Comparison of ENCODE assay signal across 19 cellular contexts in the genomic region with DNA sequence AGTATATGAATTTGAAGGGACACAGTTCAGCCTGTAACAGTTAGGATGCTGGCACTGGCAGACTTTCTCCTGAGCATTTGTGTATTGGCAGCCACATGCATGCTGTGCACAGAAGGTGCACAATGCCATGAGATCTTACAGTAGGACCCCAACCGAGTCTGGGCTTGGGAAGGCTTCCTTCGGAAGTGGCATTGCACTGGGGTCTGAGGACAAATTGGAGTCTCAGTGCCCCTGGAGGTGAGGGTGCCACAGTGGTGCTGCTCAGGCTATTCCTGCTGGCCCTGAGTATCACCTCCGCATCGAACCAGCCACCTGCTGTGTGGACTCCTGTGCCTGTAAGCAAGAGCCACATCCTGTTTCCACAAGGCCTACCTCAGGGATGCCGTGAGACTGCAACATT.
DNase-seq lines count a peak whose midpoint lies in the region; ATAC-seq and TF ChIP-seq lines count a peak whose summit lies in the region.
"Had no signal": no experiment of that assay in that cellular context is flagged by ENCODE, and none has a peak within 500 bp of the region (broad histone marks: within the 10 kb centered on the region; RNA-seq: fewer than 3 reads in every experiment).

No MANE protein-coding gene starts in this region.

- WGBS in right cardiac atrium: 93% methylated on average over 5 of the region's 5 CpGs
- 92 to 94% methylated on average over 4 to 5 of the region's 5 CpGs for WGBS in endodermal cell (ENCODE audit: insufficient coverage in 1 of 2, insufficient read length in 1 of 2), 2 experiments

- H3K9me3 Mint-ChIP-seq in endodermal cell: no peaks in the 10 kb centered on the region
- H3K9me3 Mint-ChIP-seq: CD4-positive, CD25-positive, alpha-beta regulatory T cell; GM23338 had no signal

- no peak overlapping the region for H2AFZ ChIP-seq in PC-9
- H2AFZ ChIP-seq: GM23338 had no signal

- intact Hi-C loops in right cardiac atrium (cut with DNase I) (no loop called here), cardiac septum (cut with DNase I) (loop anchor here (2.0 to 5.0 kb wide), 3 partner anchors 18 to 70 kb away; no protein-coding TSS in a partner anchor), PC-9 (cut with micrococcal nuclease; ENCODE audit: unreplicated experiment) (no loop called here)

- H3K27ac ChIP-seq in right cardiac atrium (ENCODE audit: low read length) (peak overlapping the region; percentile 78), PC-9 (0 out of 2 replicates have a peak overlapping the region, but pooled peaks have one; percentile 27), endodermal cell (ENCODE audit: low read depth, low read length) (no peak overlapping the region)
- H3K27ac ChIP-seq: A549, SK-N-MC had no signal

- H3K27me3 ChIP-seq in right cardiac atrium (ENCODE audit: control insufficient read depth, insufficient read depth) (no peaks in the 10 kb centered on the region), PC-9 (ENCODE audit: insufficient read depth, low read depth) (no peaks in the 10 kb centered on the region), endodermal cell (ENCODE audit: control insufficient read depth, insufficient read depth, low read length, poor library complexity, severe bottlenecking) (no peaks in the 10 kb centered on the region)

- POLR2A ChIA-PET in PC-9 (lab: Charles Lee; ENCODE audit: unreplicated experiment): interaction anchor here (0.6 to 0.8 kb wide), 3 partner anchors 66 to 1527 kb away, joined by 4 to 6 read pairs (median 5); no protein-coding TSS in a partner anchor

- no peak overlapping the region for H3K4me2 ChIP-seq in PC-9
- H3K4me2 ChIP-seq: A549, GM23338 had no signal

- H3K36me3 Mint-ChIP-seq in endodermal cell (ENCODE audit: low read depth): no peaks in the 10 kb centered on the region

- H3K9me3 ChIP-seq in right cardiac atrium (ENCODE audit: control insufficient read depth, low read length) (no peaks in the 10 kb centered on the region), PC-9 (ENCODE audit: insufficient read depth, low read depth) (no peaks in the 10 kb centered on the region), endodermal cell (ENCODE audit: control insufficient read depth, low read length) (no peaks in the 10 kb centered on the region)
- H3K9me3 ChIP-seq: A549 had no signal

- H3K4me3 ChIP-seq in right cardiac atrium (ENCODE audit: low read length) (no peak overlapping the region), PC-9 (no peak overlapping the region), endodermal cell (ENCODE audit: low read length) (no peak overlapping the region)
- H3K4me3 ChIP-seq: A549, GM12878, GM23338, SK-N-MC had no signal

- no peaks in the 10 kb centered on the region for H3K79me2 ChIP-seq in PC-9 (ENCODE audit: low read depth)

- no peaks in the 10 kb centered on the region; the same call in 1 of the 2 replicates for H4K20me1 ChIP-seq in PC-9 (ENCODE audit: insufficient read depth)

- CTCF ChIA-PET in PC-9 (lab: Charles Lee): interaction anchor here (0.6 kb wide), 1 partner anchor 184 kb away, joined by 5 read pairs; no protein-coding TSS in a partner anchor

- no peak overlapping the region for H3K4me3 Mint-ChIP-seq in endodermal cell
- H3K4me3 Mint-ChIP-seq: B cell; CD4-positive, CD25-positive, alpha-beta regulatory T cell; GM23338 had no signal

- TF ChIP-seq CTCF in PC-9 (conservative IDR thresholded peaks at IDR 0.05): no peak
- no peak for TF ChIP-seq CTCF in endodermal cell (conservative IDR thresholded peaks at IDR 0.05)

- peak overlapping the region; percentile 19 for H3K27ac Mint-ChIP-seq in endodermal cell
- H3K27ac Mint-ChIP-seq: B cell had no signal

- peaks cover 8% of the 10 kb centered on the region for H3K4me1 Mint-ChIP-seq in endodermal cell

- H3K36me3 ChIP-seq in PC-9 (ENCODE audit: low read depth): no peaks in the 10 kb centered on the region
- no peaks in the 10 kb centered on the region for H3K36me3 ChIP-seq in endodermal cell (ENCODE audit: control insufficient read depth, insufficient read depth, low read length)

- H3K4me1 ChIP-seq in right cardiac atrium (ENCODE audit: control insufficient read depth, insufficient read depth, low read length) (peaks cover 17% of the 10 kb centered on the region), PC-9 (replicated peaks; ENCODE audit: insufficient read depth) (peaks cover 34% of the 10 kb centered on the region), endodermal cell (ENCODE audit: control insufficient read depth, insufficient read depth, low read length) (no peaks in the 10 kb centered on the region)
- H3K4me1 ChIP-seq: A549 had no signal

- H3F3A ChIP-seq in PC-9 (ENCODE audit: insufficient read depth, low read depth): peaks cover 14% of the 10 kb centered on the region; the same call in 1 of the 2 replicates

- H3K27me3 Mint-ChIP-seq in endodermal cell (ENCODE audit: insufficient read depth): no peaks in the 10 kb centered on the region
- H3K27me3 Mint-ChIP-seq: B cell; CD4-positive, CD25-positive, alpha-beta regulatory T cell had no signal

- H3K9ac ChIP-seq in endodermal cell (ENCODE audit: extremely low read depth, low read length, poor library complexity, severe bottlenecking): no peak overlapping the region

- no TSS peak for BruUV-seq in PC-9 (replicated peaks; lab: Mats Ljungman, UMichigan)

- DNase-seq in right cardiac atrium: no peak
- no peak for DNase-seq in cardiac septum (ENCODE audit: low spot score)
- DNase-seq in PC-9: peak in 1 of 2 experiments; percentile 5
- DNase-seq in endodermal cell: no peak
- no peak for DNase-seq in DMS114 treated with DMSO at 0.1 percent for 48 hours (lab: John Stamatoyannopoulos, UW; ENCODE audit: unreplicated experiment)
- no peak for DNase-seq in activated CD4-positive, alpha-beta T cell treated with anti-CD3 and anti-CD28 coated beads, Interleukin-2, amount 50 U/mL, for 4 hours
- DNase-seq: CD4-positive, CD25-positive, alpha-beta regulatory T cell; DMS79; NCI-H1105; NCI-H2081; NCI-H2171; NCI-H524 treated with DMSO at 0.1 percent for 48 hours; SHP77 had no signal

- no peaks in the 10 kb centered on the region for H3K9me2 ChIP-seq in PC-9 (ENCODE audit: insufficient read depth)

- no peak for ATAC-seq in right cardiac atrium
- ATAC-seq in HG02588 (IDR thresholded peaks at IDR 0.05; ENCODE audit: unreplicated experiment): no peak
- ATAC-seq: A549, GM12878 had no signal
